8 cellular contexts compared by ENCODE assay signal in the genomic region with DNA sequence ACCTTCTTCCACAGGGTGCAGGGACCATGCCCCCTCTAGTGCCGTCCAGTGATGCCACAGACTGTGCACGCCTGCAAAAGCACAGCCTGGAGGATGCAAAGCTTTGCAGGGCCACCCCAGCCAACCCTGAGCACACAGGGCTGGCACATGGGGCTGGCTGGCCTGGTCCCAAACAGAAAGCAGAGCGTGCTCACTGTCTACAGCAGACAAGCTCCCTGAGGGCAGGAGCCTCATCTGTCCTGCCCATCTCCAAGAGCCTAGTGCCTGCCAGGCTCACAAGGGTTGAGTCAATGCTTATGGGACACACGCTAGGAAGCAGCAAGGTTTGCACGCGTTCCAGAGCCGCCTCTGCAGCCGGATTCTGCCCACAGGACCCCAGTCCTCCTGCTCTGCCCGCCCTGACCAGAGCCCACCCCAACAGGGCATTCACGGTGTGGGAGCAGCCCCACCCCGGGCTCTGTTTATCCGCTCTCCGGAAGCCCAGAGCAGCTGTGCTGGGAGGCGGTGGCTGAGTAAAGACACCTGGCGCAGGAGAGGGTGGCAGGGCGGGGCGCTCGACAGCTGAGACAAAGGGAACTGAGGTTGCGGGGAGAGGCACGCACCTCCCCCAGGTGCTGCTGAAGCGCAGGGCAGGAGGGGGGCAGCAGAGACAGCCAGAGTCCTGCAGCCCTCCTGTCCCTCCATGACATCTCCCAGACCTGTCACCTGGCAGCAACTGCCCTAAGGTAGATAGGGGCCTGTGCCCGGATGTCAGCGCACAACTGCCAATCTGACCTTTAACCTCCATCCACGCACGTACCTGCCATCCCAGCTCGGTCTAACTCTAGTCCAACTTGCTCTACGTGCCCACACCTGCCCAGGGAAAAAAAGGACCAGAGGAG. TPM values are rescaled to one million over a fixed set of nuclear protein-coding genes. Genes with fewer than 3 reads are reported as not detected.
DNase-seq lines count a peak whose midpoint lies in the region; ATAC-seq and TF ChIP-seq lines count a peak whose summit lies in the region.

No MANE protein-coding gene starts in this region.

- DNase-seq in activated CD4-positive, alpha-beta T cell treated with anti-CD3 and anti-CD28 coated beads, Interleukin-2, amount 50 U/mL, for 1 hour: peak; percentile 44
- DNase-seq in activated CD4-positive, alpha-beta T cell treated with anti-CD3 and anti-CD28 coated beads for 1 hour: no peak
- DNase-seq in OCI-LY7 (ENCODE audit: low spot score) (peak; percentile 86), germinal center (ENCODE audit: low spot score) (peak; percentile 61), testis (no peak), DMS 273 treated with DMSO at 0.1 percent for 48 hours (lab: John Stamatoyannopoulos, UW) (no peak), medulla oblongata (ENCODE audit: extremely low spot score) (no peak)

- TF ChIP-seq CTCF in OCI-LY7 (conservative IDR thresholded peaks at IDR 0.05; ENCODE audit: low read length) (no peak), testis (IDR thresholded peaks at IDR 0.05) (no peak)

- H3K27me3 ChIP-seq in testis: no peaks in the 10 kb centered on the region

- no peaks in the 10 kb centered on the region for H4K20me1 ChIP-seq in OCI-LY7 (ENCODE audit: insufficient read depth, low read length)

- CTCF ChIA-PET in OCI-LY7 (lab: Charles Lee; ENCODE audit: unreplicated experiment): no interaction called here

- no peaks in the 10 kb centered on the region for H3K79me2 ChIP-seq in OCI-LY7 (ENCODE audit: insufficient read depth, low read depth, low read length)

- H2AFZ ChIP-seq in OCI-LY7 (ENCODE audit: low read length): peak overlapping the region; percentile 65; the same call in 1 of the 2 replicates

- POLR2A ChIA-PET in OCI-LY7 (lab: Charles Lee): interaction anchor here (1.0 to 1.3 kb wide), 2 partner anchors 34 to 43 kb away, joined by 3 read pairs; no protein-coding TSS in a partner anchor

- H3K36me3 ChIP-seq in OCI-LY7 (ENCODE audit: insufficient read depth, low read length): no peaks in the 10 kb centered on the region
- no peaks in the 10 kb centered on the region for H3K36me3 ChIP-seq in testis (ENCODE audit: low read depth, missing control alignments)

- H3K4me1 ChIP-seq in OCI-LY7 (ENCODE audit: insufficient read depth, low read length, poor library complexity, severe bottlenecking): peaks cover 59% of the 10 kb centered on the region
- peaks cover 76% of the 10 kb centered on the region for H3K4me1 ChIP-seq in testis

- H3K9me3 ChIP-seq in OCI-LY7 (ENCODE audit: low read length): no peaks in the 10 kb centered on the region
- no peaks in the 10 kb centered on the region for H3K9me3 ChIP-seq in testis

- intact Hi-C loops in OCI-LY7 (cut with micrococcal nuclease; ENCODE audit: unreplicated experiment) (loop anchor here (1.0 to 10.0 kb wide), 4 partner anchors 54 to 599 kb away; a partner anchor contains a TSS), testis (cut with DNase I; ENCODE audit: low total_unique reads) (no loop called here)

- H3K4me2 ChIP-seq in OCI-LY7 (ENCODE audit: low read length): peak overlapping the region; percentile 97

- no peak for ATAC-seq in GM19463 (IDR thresholded peaks at IDR 0.05; ENCODE audit: unreplicated experiment)

- H3K27ac ChIP-seq in OCI-LY7 (ENCODE audit: low read depth, low read length, poor library complexity, severe bottlenecking) (peak overlapping the region; percentile 84), testis (peak overlapping the region in 1 of 2 donors; percentile 83)

- 66 to 77% methylated on average over 7 to 27 of the region's 27 CpGs for WGBS in testis, 2 donors

- no peaks in the 10 kb centered on the region for H3K9me2 ChIP-seq in OCI-LY7 (ENCODE audit: insufficient read depth, low read length)

- no TSS peak for BruUV-seq in OCI-LY7 (replicated peaks; lab: Mats Ljungman, UMichigan)

- H3K4me3 ChIP-seq in OCI-LY7 (ENCODE audit: low read depth, low read length, poor library complexity, severe bottlenecking) (peak overlapping the region; percentile 72), testis (peak overlapping the region; percentile 54 to 61)

- no peak for TF ChIP-seq POLR2A in testis (IDR thresholded peaks at IDR 0.05)

RNA-seq across cellular contexts. Expression of a gene that starts 4.3 kb away (rescaled TPM):
- total RNA-seq in OCI-LY7 (2014; rRNA removed; shearing (Covaris generic)): 4.0 and 7.5 TPM in 2 replicates
- total RNA-seq in OCI-LY7 (2022): 5.8 and 6.2 TPM in 2 replicates
- 100 to 1,000 TPM; 230 to 247 TPM for total RNA-seq in testis
- 82.5 TPM for polyA plus RNA-seq in testis (ENCODE audit: insufficient read depth, low read depth, low replicate concordance)

RNA-seq across cellular contexts. Expression of a gene that starts 17.0 kb away (rescaled TPM):
- 0.41 and 0.82 TPM in 2 replicates for total RNA-seq in OCI-LY7 (2014; rRNA removed; shearing (Covaris generic))
- 0.30 and 0.78 TPM in 2 replicates for total RNA-seq in OCI-LY7 (2022)
- total RNA-seq in testis: 10 to 100 TPM; 25.0 to 36.6 TPM
- polyA plus RNA-seq in testis (ENCODE audit: insufficient read depth, low read depth, low replicate concordance): 19.5 TPM

RNA-seq across cellular contexts. Expression of a gene that starts 50.5 kb away (rescaled TPM):
- 0.18 and 1.1 TPM in 2 replicates for total RNA-seq in OCI-LY7 (2014; rRNA removed; shearing (Covaris generic))
- total RNA-seq in OCI-LY7 (2022) (0.94 and 0.97 TPM in 2 replicates), testis (10 to 100 TPM; 14.9 to 29.7 TPM)
- 24.8 TPM for polyA plus RNA-seq in testis (ENCODE audit: insufficient read depth, low read depth, low replicate concordance)

RNA-seq across cellular contexts. Expression of a gene that starts 54.4 kb away (rescaled TPM):
- total RNA-seq in OCI-LY7 (2014; rRNA removed; shearing (Covaris generic)): 29.5 and 32.0 TPM in 2 replicates
- 63.9 and 64.7 TPM in 2 replicates for total RNA-seq in OCI-LY7 (2022)
- total RNA-seq in testis: 10 to 100 TPM; 59.6 to 76.8 TPM
- polyA plus RNA-seq in testis (ENCODE audit: insufficient read depth, low read depth, low replicate concordance): 34.9 TPM

Comparison
In these comparisons a context has a peak if more than half of its experiments do, and no peak if none do; other contexts are left out.
1. DNase-seq: peak in activated CD4-positive, alpha-beta T cell treated with anti-CD3 and anti-CD28 coated beads, Interleukin-2, amount 50 U/mL, for 1 hour (single experiment), OCI-LY7 (single experiment) and germinal center (single experiment); none in activated CD4-positive, alpha-beta T cell treated with anti-CD3 and anti-CD28 coated beads for 1 hour (single experiment), testis (single experiment), DMS 273 treated with DMSO at 0.1 percent for 48 hours (single experiment) and medulla oblongata (single experiment).
2. RNA of a gene that starts 4.3 kb away (total RNA-seq): 230 to 247 TPM in testis; 4.0 to 7.5 TPM in OCI-LY7; every median in the first group is over 10 times any median in the second.
3. RNA of a gene that starts 17.0 kb away (total RNA-seq): 25.0 to 36.6 TPM in testis; 0.30 to 0.82 TPM in OCI-LY7; every median in the first group is over 10 times any median in the second.
4. RNA of a gene that starts 50.5 kb away (total RNA-seq): 14.9 to 29.7 TPM in testis; 0.18 to 1.1 TPM in OCI-LY7; every median in the first group is over 4 times any median in the second.